20 cellular contexts compared by ENCODE assay signal in the genomic region with DNA sequence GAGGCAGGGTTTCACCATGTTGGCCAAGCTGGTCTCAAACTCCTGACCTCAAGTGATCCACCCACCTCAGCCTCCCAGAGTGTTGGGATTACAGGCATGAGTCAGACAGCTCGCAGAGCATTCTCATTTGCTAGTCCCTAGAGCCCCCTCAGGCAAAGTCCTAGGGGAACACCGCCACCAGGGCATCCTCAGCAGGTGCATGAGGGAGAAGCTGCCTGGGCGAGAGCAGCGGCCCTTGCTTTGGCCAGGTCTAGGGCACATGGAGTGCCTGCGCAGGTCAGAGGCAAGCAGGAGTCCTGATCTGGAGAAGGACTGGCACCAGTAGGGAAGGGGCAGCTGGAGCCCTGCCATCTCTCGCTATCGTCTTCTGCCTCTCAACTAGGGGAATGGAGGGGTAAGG. TPM values are rescaled to one million over a fixed set of nuclear protein-coding genes. Genes with fewer than 3 reads are reported as not detected.
A peak's percentile ranks its signal among the peaks of the same experiment; 100 is the strongest.
DNase-seq lines count a peak whose midpoint lies in the region; ATAC-seq, FAIRE-seq and TF ChIP-seq lines count a peak whose summit lies in the region.
"Had no signal": no experiment of that assay in that cellular context is flagged by ENCODE, and none has a peak within 500 bp of the region (broad histone marks: within the 10 kb centered on the region; RNA-seq: fewer than 3 reads in every experiment).

No MANE protein-coding gene starts in this region.

- H3K27ac ChIP-seq in SJSA1 (no peak overlapping the region), small intestine (ENCODE audit: low read depth in 1 of 2, low read length in 1 of 2) (peak overlapping the region in 1 of 2 donors; percentile 53)
- H3K27ac ChIP-seq: BLaER1 had no signal

- H3K27me3 Mint-ChIP-seq in HFFc6 (ENCODE audit: insufficient read depth), result peaks cover 17% of the 10 kb centered on the region
- H3K27me3 Mint-ChIP-seq in natural killer cell (ENCODE audit: low read depth in 2 of 2), result peaks cover 0 to 7% of the 10 kb centered on the region in 2 donors

- no peaks in the 10 kb centered on the region for H3K9me3 Mint-ChIP-seq in HFFc6
- H3K9me3 Mint-ChIP-seq in natural killer cell, result no peaks in the 10 kb centered on the region
- H3K9me3 Mint-ChIP-seq: activated B cell treated with CpG ODN at 0.5 μM for 24 hours; H9; mesothelial cell of epicardium; stimulated activated naive CD8-positive, alpha-beta T cell treated with anti-CD3 and anti-CD28 coated beads, Interleukin-15, Interleukin-2, amounts not matched to agents 100 ng/mL and 50 ng/mL, for 24 hours had no signal

- H3K4me3 Mint-ChIP-seq in HFFc6 (no peak overlapping the region), natural killer cell (no peak overlapping the region)
- H3K4me3 Mint-ChIP-seq: activated B cell treated with CpG ODN at 0.5 μM for 24 hours; H9; mesothelial cell of epicardium; stimulated activated naive CD8-positive, alpha-beta T cell treated with anti-CD3 and anti-CD28 coated beads, Interleukin-15, Interleukin-2, amounts not matched to agents 100 ng/mL and 50 ng/mL, for 24 hours had no signal

- H3K36me3 ChIP-seq in SJSA1 (no peaks in the 10 kb centered on the region), small intestine (ENCODE audit: control insufficient read depth in 2 of 2, insufficient read depth in 2 of 2, low read length in 2 of 2) (peaks cover 0 to 3% of the 10 kb centered on the region in 2 donors)
- H3K36me3 ChIP-seq: BLaER1 had no signal

- TF ChIP-seq CTCF in HFFc6 (IDR thresholded peaks at IDR 0.05) (no peak), fibroblast of mammary gland (conservative IDR thresholded peaks at IDR 0.05; ENCODE audit: control insufficient read depth, insufficient read depth, low read depth, low read length) (no peak), natural killer cell (IDR thresholded peaks at IDR 0.05) (no peak)

- no peak for FAIRE-seq in small intestine (lab: Jason Lieb, UNC)
- FAIRE-seq: frontal cortex had no signal

- H3K4me1 ChIP-seq in SJSA1 (replicated peaks), result peaks cover 21% of the 10 kb centered on the region
- peaks cover 0 to 2% of the 10 kb centered on the region in 2 donors for H3K4me1 ChIP-seq in small intestine (ENCODE audit: control insufficient read depth in 2 of 2, insufficient read depth in 1 of 2, low read depth in 1 of 2, low read length in 1 of 2)

- no peaks in the 10 kb centered on the region for H3K9me3 ChIP-seq in SJSA1 (replicated peaks)
- no peaks in the 10 kb centered on the region for H3K9me3 ChIP-seq in small intestine (ENCODE audit: control insufficient read depth, low read depth)
- H3K9me3 ChIP-seq: BLaER1 had no signal

- WGBS in small intestine, 3 donors, result 78 to 93% (median 80%) methylated on average over 6 to 7 of the region's 7 CpGs

- H3K27me3 ChIP-seq in SJSA1 (replicated peaks) (no peaks in the 10 kb centered on the region), small intestine (ENCODE audit: control insufficient read depth in 2 of 2, insufficient read depth in 2 of 2, low read length in 2 of 2) (no peaks in the 10 kb centered on the region)
- H3K27me3 ChIP-seq: BLaER1 had no signal

- peak; percentile 12 for DNase-seq in HFFc6
- peak; percentile 9 to 46 for DNase-seq in SJSA1 (ENCODE audit: low read depth in 1 of 2, low spot score in 2 of 2)
- DNase-seq in fibroblast of mammary gland (ENCODE audit: low read depth), result peak; percentile 48
- peak; percentile 15 for DNase-seq in small intestine
- no peak for DNase-seq in HuH-7 (ENCODE audit: low spot score)
- DNase-seq in natural killer cell, result no peak
- DNase-seq in mucosa of gallbladder (ENCODE audit: low spot score), result no peak
- DNase-seq: activated B cell treated with CpG ODN at 0.5 μM for 24 hours, DMS79 treated with DMSO at 0.1 percent for 48 hours, H9, KBM-7, NCI-H1417 treated with DMSO at 0.1 percent for 48 hours had no signal

- H3K4me3 ChIP-seq in SJSA1 (no peak overlapping the region), fibroblast of mammary gland (ENCODE audit: control insufficient read depth, low read depth, low read length) (no peak overlapping the region), small intestine (ENCODE audit: low read depth in 1 of 2, low read length in 2 of 2) (no peak overlapping the region)
- H3K4me3 ChIP-seq: BLaER1 had no signal

- intact Hi-C loops in natural killer cell (cut with micrococcal nuclease), result no loop called here

- H3K36me3 Mint-ChIP-seq in HFFc6 (ENCODE audit: low read depth), result no peaks in the 10 kb centered on the region
- H3K36me3 Mint-ChIP-seq in natural killer cell, result no peaks in the 10 kb centered on the region
- H3K36me3 Mint-ChIP-seq: mesothelial cell of epicardium had no signal

- H3K27ac Mint-ChIP-seq in HFFc6, result no peak overlapping the region
- no peak overlapping the region for H3K27ac Mint-ChIP-seq in natural killer cell
- H3K27ac Mint-ChIP-seq: activated B cell treated with CpG ODN at 0.5 μM for 24 hours; stimulated activated naive CD8-positive, alpha-beta T cell treated with anti-CD3 and anti-CD28 coated beads, Interleukin-15, Interleukin-2, amounts not matched to agents 100 ng/mL and 50 ng/mL, for 24 hours had no signal

- H3K4me1 Mint-ChIP-seq in HFFc6 (ENCODE audit: low read depth) (peaks cover 17% of the 10 kb centered on the region), natural killer cell (no peaks in the 10 kb centered on the region)
- H3K4me1 Mint-ChIP-seq: activated B cell treated with CpG ODN at 0.5 μM for 24 hours had no signal

- ATAC-seq in natural killer cell, result no peak
- ATAC-seq in GM21381 (IDR thresholded peaks at IDR 0.05; ENCODE audit: unreplicated experiment), result no peak

RNA-seq across cellular contexts. Expression of gene NGEF, which starts 32.4 kb away (rescaled TPM):
- under 1 TPM in 3 of 6 experiments, not detected in 3; 0.20 to 0.36 (median 0.28) TPM for total RNA-seq in HFFc6 (2021; fragmentation: NEBNext Ultra II Directional; extraction: Animal tissue kit (Norgen Biotek cat#: 25700))
- total RNA-seq in SJSA1 (2014; rRNA removed; shearing (Covaris generic)), result 9.3 and 13.8 TPM in 2 replicates
- polyA plus RNA-seq in small intestine, result 10 to 100 TPM; 15.6 to 73.4 (median 47.3) TPM
- total RNA-seq in natural killer cell (not detected), mucosa of gallbladder (12.0 TPM)
- total RNA-seq: activated B cell treated with CpG ODN at 0.5 μM for 24 hours had no signal

RNA-seq across cellular contexts. Expression of gene NEU2, which starts 51.8 kb away (rescaled TPM):
- total RNA-seq in HFFc6 (2021; fragmentation: NEBNext Ultra II Directional; extraction: Animal tissue kit (Norgen Biotek cat#: 25700)), result not detected
- not detected in 2 replicates for total RNA-seq in SJSA1 (2014; rRNA removed; shearing (Covaris generic))
- not detected for polyA plus RNA-seq in small intestine
- not detected for total RNA-seq in natural killer cell
- total RNA-seq in mucosa of gallbladder, result not detected
- total RNA-seq: activated B cell treated with CpG ODN at 0.5 μM for 24 hours; activated naive CD4-positive, alpha-beta T cell treated with anti-CD3 and anti-CD28 coated beads, Interleukin-2, amount 50 U/mL, for 72 hours; frontal cortex; H9; mesothelial cell of epicardium; NCI-H460; omental fat pad had no signal

Comparison
In these comparisons a context has a peak if more than half of its experiments do, and no peak if none do; other contexts are left out.
1. DNase-seq: peak in HFFc6 (single experiment), SJSA1 (2 of 2), fibroblast of mammary gland (single experiment) and small intestine (single experiment); none in HuH-7 (single experiment), natural killer cell (single experiment) and mucosa of gallbladder (single experiment).